Comparison of ENCODE assay signal across 26 cellular contexts in genomic region chr14:72611956-72612500, GRCh38.
A peak's percentile ranks its signal among the peaks of the same experiment; 100 is the strongest.
DNase-seq lines count a peak whose midpoint lies in the region; ATAC-seq and TF ChIP-seq lines count a peak whose summit lies in the region.
"Had no signal": no experiment of that assay in that cellular context is flagged by ENCODE, and none has a peak within 500 bp of the region (broad histone marks: within the 10 kb centered on the region; RNA-seq: fewer than 3 reads in every experiment).

No MANE protein-coding gene starts in this region.

- dilution Hi-C loops in IMR-90 (cut with HindIII; ENCODE audit: low sequenced_read_pairs, unreplicated experiment) = no loop called here

- H2BK5ac ChIP-seq in IMR-90 (ENCODE audit: low read depth, low read length, poor library complexity, severe bottlenecking) = peak overlapping the region; percentile 25

- H3K79me1 ChIP-seq in IMR-90 (ENCODE audit: low read depth in 1 of 2, low read length in 2 of 2) = peaks cover 0 to 29% of the 10 kb centered on the region in 2 experiments; a peak in 2 of 4 replicates

- CTCF ChIA-PET in IMR-90 (lab: Yijun Ruan, JAX) = no interaction called here

- DNase-seq in IMR-90 = no peak
- peak; percentile 27 for DNase-seq in left lobe of liver (ENCODE audit: low spot score)
- DNase-seq in gastrocnemius medialis = no peak
- no peak for DNase-seq in stimulated activated CD4-positive, alpha-beta T cell treated with anti-CD3 and anti-CD28 coated beads, Interleukin-4, amount 100 ng/mL, for 1 hour
- DNase-seq in COLO829 (ENCODE audit: low spot score) = no peak
- DNase-seq in NCI-H82 treated with DMSO at 0.1 percent for 48 hours (lab: John Stamatoyannopoulos, UW; ENCODE audit: unreplicated experiment) = no peak
- DNase-seq: activated CD4-positive, alpha-beta T cell treated with anti-CD3 and anti-CD28 coated beads, Interleukin-2, amount 50 U/mL, for 48 hours; activated CD4-positive, CD25-positive, alpha-beta regulatory T cell treated with anti-CD3 and anti-CD28 coated beads, Interleukin-2, amount 50 U/mL, for 72 hours; activated effector memory CD4-positive, alpha-beta T cell treated with anti-CD3 and anti-CD28 coated beads, Interleukin-2, amount 50 U/mL, for 16 hours; central memory CD4-positive, alpha-beta T cell; DMS53; immature natural killer cell; MV-4-11; NCI-H1436; NCI-H2107; NCI-H748 treated with DMSO at 0.1 percent for 48 hours; SHP77 treated with DMSO at 0.1 percent for 48 hours; stimulated activated CD4-positive, alpha-beta T cell treated with anti-CD3 and anti-CD28 coated beads, Interleukin-15, amount 100 ng/mL, for 24 hours; trophoblast cell had no signal

- no peak overlapping the region for H2AFZ ChIP-seq in IMR-90 (replicated peaks; ENCODE audit: low read length, poor library complexity)

- H3K14ac ChIP-seq in IMR-90 (replicated peaks; ENCODE audit: low read depth, low read length) = peak overlapping the region; percentile 29; the same call in 1 of the 2 replicates

- H3K36me3 ChIP-seq in IMR-90 (ENCODE audit: control insufficient read depth, insufficient read depth, low read length) (no peaks in the 10 kb centered on the region), gastrocnemius medialis (no peaks in the 10 kb centered on the region)
- H3K36me3 ChIP-seq: BLaER1, Peyer's patch had no signal

- no peak overlapping the region for H3K23ac ChIP-seq in IMR-90 (ENCODE audit: low read depth, low read length)

- H3K27me3 ChIP-seq in IMR-90 (ENCODE audit: control insufficient read depth, insufficient read depth, low read length) = no peaks in the 10 kb centered on the region
- H3K27me3 ChIP-seq in gastrocnemius medialis = no peaks in the 10 kb centered on the region
- H3K27me3 ChIP-seq: BLaER1, Peyer's patch had no signal

- H3K36me3 Mint-ChIP-seq in brain = no peaks in the 10 kb centered on the region
- H3K36me3 Mint-ChIP-seq: immature natural killer cell, memory B cell had no signal

- H2AK9ac ChIP-seq in IMR-90 (replicated peaks; ENCODE audit: low read depth, low read length, poor library complexity) = peak overlapping the region; percentile 25

- TF ChIP-seq RAD21 in IMR-90 (IDR thresholded peaks at IDR 0.05; ENCODE audit: low read length) = no peak

- H4K20me1 ChIP-seq in IMR-90 (ENCODE audit: insufficient read depth, low read length) = no peaks in the 10 kb centered on the region
- H4K20me1 ChIP-seq: BLaER1 had no signal

- H3K27ac ChIP-seq in IMR-90 (ENCODE audit: insufficient read depth, low read length) = no peak overlapping the region
- peak overlapping the region; percentile 75 to 90 (median 85) for H3K27ac ChIP-seq in gastrocnemius medialis
- H3K27ac ChIP-seq: BLaER1, Peyer's patch had no signal

- H3K9me1 ChIP-seq in IMR-90 (ENCODE audit: insufficient read depth, low read length) = peaks cover 52% of the 10 kb centered on the region

- no peak overlapping the region for H3K56ac ChIP-seq in IMR-90 (ENCODE audit: extremely low read depth, insufficient read depth, low read length)

- intact Hi-C loops in IMR-90 (cut with micrococcal nuclease) (no loop called here), gastrocnemius medialis (cut with DNase I; ENCODE audit: low total_unique reads) (no loop called here)

- H3K18ac ChIP-seq in IMR-90 (ENCODE audit: low read depth, low read length) = no peak overlapping the region

- no peak for TF ChIP-seq CTCF in IMR-90 (conservative IDR thresholded peaks at IDR 0.05; ENCODE audit: low read depth, low read length)
- TF ChIP-seq CTCF in brain (conservative IDR thresholded peaks at IDR 0.05) = no peak
- TF ChIP-seq CTCF in gastrocnemius medialis (IDR thresholded peaks at IDR 0.05 in 4 of 5, conservative IDR thresholded peaks at IDR 0.05 in 1 of 5) = no peak

- H2BK15ac ChIP-seq in IMR-90 (ENCODE audit: low read depth, low read length) = peak overlapping the region; percentile 53; the same call in 2 of the 3 replicates

- peak overlapping the region; percentile 100 for H2BK120ac ChIP-seq in IMR-90 (ENCODE audit: low read depth, low read length)

- POLR2A ChIA-PET in IMR-90 (lab: Charles Lee; ENCODE audit: unreplicated experiment) = no interaction called here

- in situ Hi-C loops in IMR-90 (cut with MboI; ENCODE audit: low sequenced_read_pairs) (no loop called here), gastrocnemius medialis (cut with MboI; ENCODE audit: low sequenced_read_pairs in 4 of 4) (no loop called here)

- peak overlapping the region in 1 of 2 experiments; percentile 43; a peak in 1 of 4 replicates for H4K8ac ChIP-seq in IMR-90 (ENCODE audit: low read depth in 2 of 2, low read length in 2 of 2)

- H2BK20ac ChIP-seq in IMR-90 (ENCODE audit: low read depth, low read length) = peak overlapping the region; percentile 85

- ATAC-seq in IMR-90 (ENCODE audit: low read depth) = no peak
- no peak for ATAC-seq in left lobe of liver
- peak; percentile 13 to 14 for ATAC-seq in gastrocnemius medialis
- ATAC-seq: stimulated activated effector memory CD8-positive, alpha-beta T cell treated with anti-CD3 and anti-CD28 coated beads, Interleukin-12 subunit alpha, Interleukin-12 subunit beta, amount 100 ng/mL, for 72 hours had no signal

- H3K9me3 ChIP-seq in IMR-90 (ENCODE audit: control insufficient read depth, insufficient read depth, low read length) (no peaks in the 10 kb centered on the region), gastrocnemius medialis (no peaks in the 10 kb centered on the region)
- H3K9me3 ChIP-seq: BLaER1, Peyer's patch had no signal

- peaks cover 0 to 3% (median 0%) of the 10 kb centered on the region in 5 experiments for H3K9me3 Mint-ChIP-seq in brain
- H3K9me3 Mint-ChIP-seq: immature natural killer cell; memory B cell; neural crest cell; stimulated activated effector memory CD8-positive, alpha-beta T cell treated with anti-CD3 and anti-CD28 coated beads, Interleukin-12 subunit alpha, Interleukin-12 subunit beta, amount 100 ng/mL, for 72 hours; T-helper 2 cell treated with Interferon-gamma antibody and Interleukin-4, amounts not matched to agents 5 μg/mL and 100 μg/mL, for 36 hours had no signal

- H4K91ac ChIP-seq in IMR-90 (ENCODE audit: insufficient read depth, low read depth, low read length) = peak overlapping the region; percentile 100

- H3K4me2 ChIP-seq in IMR-90 (ENCODE audit: low read depth, low read length) = no peak overlapping the region

- H3K4ac ChIP-seq in IMR-90 (ENCODE audit: low read depth, low read length) = peak overlapping the region; percentile 100

- H3K4me3 ChIP-seq in IMR-90 (ENCODE audit: insufficient read depth, low read depth, low read length) = no peak overlapping the region
- H3K4me3 ChIP-seq in gastrocnemius medialis = no peak overlapping the region
- H3K4me3 ChIP-seq: BLaER1, Peyer's patch had no signal

- BruUV-seq in IMR-90 (replicated peaks; lab: Mats Ljungman, UMichigan) = no TSS peak

- peaks cover 4% of the 10 kb centered on the region for H3K27me3 Mint-ChIP-seq in brain

- no peak overlapping the region for H3K4me3 Mint-ChIP-seq in brain
- H3K4me3 Mint-ChIP-seq: immature natural killer cell; memory B cell; neural crest cell; stimulated activated effector memory CD8-positive, alpha-beta T cell treated with anti-CD3 and anti-CD28 coated beads, Interleukin-12 subunit alpha, Interleukin-12 subunit beta, amount 100 ng/mL, for 72 hours; T-helper 2 cell treated with Interferon-gamma antibody and Interleukin-4, amounts not matched to agents 5 μg/mL and 100 μg/mL, for 36 hours had no signal

- 100% methylated on average over 1 of the region's 7 CpGs; no CpG with 5 or more reads in 1 of the 2 experiments for WGBS in IMR-90 (ENCODE audit: extremely low coverage in 2 of 2, insufficient read length in 1 of 2), 2 experiments

- H3K9ac ChIP-seq in IMR-90 (ENCODE audit: low read depth, low read length) = no peak overlapping the region
- H3K9ac ChIP-seq: BLaER1 had no signal

- TF ChIP-seq POLR2A in IMR-90 (IDR thresholded peaks at IDR 0.05; ENCODE audit: low read depth, low read length) (no peak), gastrocnemius medialis (IDR thresholded peaks at IDR 0.05) (no peak)

- H4K5ac ChIP-seq in IMR-90 (ENCODE audit: low read depth, low read length) = no peak overlapping the region

- peak overlapping the region; percentile 81 for H2AK5ac ChIP-seq in IMR-90 (ENCODE audit: low read depth, low read length)

- peaks cover 74% of the 10 kb centered on the region for H3K4me1 Mint-ChIP-seq in brain

- H3K4me1 ChIP-seq in IMR-90 (ENCODE audit: control insufficient read depth, insufficient read depth, low read length) (peaks cover 54% of the 10 kb centered on the region), gastrocnemius medialis (peaks cover 45 to 52% of the 10 kb centered on the region in 2 donors)
- H3K4me1 ChIP-seq: Peyer's patch had no signal

- H3K27ac Mint-ChIP-seq in brain = peak overlapping the region in 3 of 5 experiments; percentile 45 to 69 (median 58)
- H3K27ac Mint-ChIP-seq: immature natural killer cell; memory B cell; stimulated activated effector memory CD8-positive, alpha-beta T cell treated with anti-CD3 and anti-CD28 coated beads, Interleukin-12 subunit alpha, Interleukin-12 subunit beta, amount 100 ng/mL, for 72 hours; T-helper 2 cell treated with Interferon-gamma antibody and Interleukin-4, amounts not matched to agents 5 μg/mL and 100 μg/mL, for 36 hours had no signal

TF ChIP-seq in IMR-90, 13 proteins besides CTCF, POLR2A, EP300 and RAD21:
- TF ChIP-seq MAZ (IDR thresholded peaks at IDR 0.05; ENCODE audit: borderline replicate concordance, low read depth, low read length) (no peak), BHLHE40 (IDR thresholded peaks at IDR 0.05; ENCODE audit: low read depth, low read length) (no peak), SMC3 (IDR thresholded peaks at IDR 0.05; ENCODE audit: low read depth, low read length) (no peak), MAFK (IDR thresholded peaks at IDR 0.05; ENCODE audit: low read depth, low read length) (no peak), NFE2L2 (IDR thresholded peaks at IDR 0.05; ENCODE audit: low read depth, low read length) (no peak)

Comparison
In these comparisons a context has a peak if more than half of its experiments do, and no peak if none do; other contexts are left out.
1. ATAC-seq: peak in gastrocnemius medialis (2 of 2); none in IMR-90 (single experiment) and left lobe of liver (single experiment).